ENCODE assay signal across 8 cellular contexts in the genomic region with DNA sequence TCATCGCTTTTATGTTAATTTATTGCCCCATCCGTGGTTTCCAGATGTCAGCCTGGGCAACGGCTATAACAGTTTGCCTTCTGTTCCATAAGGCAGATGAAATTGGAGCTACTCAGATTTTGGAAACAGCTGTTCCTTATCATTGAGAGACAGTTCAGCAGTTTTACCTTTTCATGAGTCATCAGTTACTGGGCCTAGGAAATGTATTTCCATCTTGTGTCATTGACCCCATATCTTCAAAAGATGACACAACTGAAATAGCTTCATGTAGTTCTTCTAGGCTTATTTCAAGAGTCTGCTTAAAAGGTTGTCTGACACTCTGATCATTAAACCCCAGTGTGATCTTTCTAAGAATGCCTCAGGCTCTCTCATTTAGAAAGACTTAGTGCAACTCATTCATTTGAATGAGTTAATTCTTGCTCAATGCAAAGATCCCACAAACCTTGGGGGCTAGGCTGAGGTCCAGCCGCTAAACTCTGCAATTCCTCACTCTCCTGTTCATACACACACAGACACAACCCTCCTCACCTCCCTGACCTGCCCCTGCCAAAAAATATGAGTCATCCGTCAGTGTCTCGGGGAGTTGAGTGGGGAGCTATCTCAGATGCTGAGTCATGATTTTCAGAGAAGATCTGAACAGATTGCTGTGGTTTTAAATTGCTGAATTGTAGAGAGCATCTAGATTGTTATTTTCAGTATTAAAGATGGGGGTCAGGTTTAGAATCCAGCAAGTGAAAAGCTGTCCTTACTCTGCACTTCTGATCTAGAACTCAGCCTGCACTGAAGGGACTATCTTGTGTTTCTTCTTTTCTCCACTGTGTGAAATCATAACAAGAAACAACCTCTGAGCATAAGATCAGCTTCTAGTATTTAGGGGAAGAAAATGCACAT.
A peak's percentile ranks its signal among the peaks of the same experiment; 100 is the strongest.
DNase-seq lines count a peak whose midpoint lies in the region; ATAC-seq, FAIRE-seq and TF ChIP-seq lines count a peak whose summit lies in the region.

No MANE protein-coding gene starts in this region.

- no peaks in the 10 kb centered on the region for H3K27me3 ChIP-seq in brain microvascular endothelial cell (replicated peaks)

- POLR2A ChIA-PET in A549 (lab: Yijun Ruan, JAX), result interaction anchor here (1.1 kb wide), 1 partner anchor 166 kb away, joined by 3 read pairs; a partner anchor contains a TSS

- H3K4me2 ChIP-seq in A549, result peak overlapping the region; percentile 75

- no peak for TF ChIP-seq RAD21 in A549 (conservative IDR thresholded peaks at IDR 0.05 in 1 of 2, IDR thresholded peaks at IDR 0.05 in 1 of 2)

- H3K9me3 ChIP-seq in A549, result no peaks in the 10 kb centered on the region

- peaks cover 7% of the 10 kb centered on the region for H3K36me3 ChIP-seq in brain microvascular endothelial cell (replicated peaks)

- H3K4me1 Mint-ChIP-seq in type B pancreatic cell (ENCODE audit: unreplicated experiment), result peaks cover 39% of the 10 kb centered on the region

- CTCF ChIA-PET in A549 (lab: Yijun Ruan, JAX), result interaction anchor here (1.4 to 1.6 kb wide), 2 partner anchors 10 to 23 kb away, joined by 4 to 5 read pairs; no protein-coding TSS in a partner anchor

- H3K4me1 ChIP-seq in A549, result peaks cover 41% of the 10 kb centered on the region

- peak; percentile 74 to 81 for DNase-seq in A549 (ENCODE audit: low read depth in 1 of 2, low spot score in 1 of 2)
- peak; percentile 38 for DNase-seq in SK-MEL-5 (ENCODE audit: low read depth, low spot score)
- DNase-seq in brain microvascular endothelial cell, result peak; percentile 89
- DNase-seq in medulla oblongata (ENCODE audit: extremely low spot score), result peak; percentile 10
- DNase-seq in type B pancreatic cell (ENCODE audit: extremely low spot score, unreplicated experiment), result no peak
- no peak for DNase-seq in cortex of kidney (lab: John Stamatoyannopoulos, UW)

- H3K36me3 Mint-ChIP-seq in type B pancreatic cell, result peaks cover 39% of the 10 kb centered on the region

- H3K27ac ChIP-seq in A549, result peak overlapping the region; percentile 78 to 92
- H3K27ac ChIP-seq in brain microvascular endothelial cell, result peak overlapping the region; percentile 68

- in situ Hi-C loops in SK-MEL-5 (cut with HindIII; ENCODE audit: low pct_unique_long_range_greater_than_20kb, low sequenced_read_pairs) (no loop called here), brain microvascular endothelial cell (cut with HindIII; ENCODE audit: low pct_ligation_motif_present, low sequenced_read_pairs) (no loop called here)

- H3K4me3 Mint-ChIP-seq in type B pancreatic cell, result peak overlapping the region; percentile 44

- no peaks in the 10 kb centered on the region for H3K27me3 Mint-ChIP-seq in type B pancreatic cell

- H3K27ac Mint-ChIP-seq in type B pancreatic cell, result peak overlapping the region; percentile 73

- TF ChIP-seq CTCF in A549 (IDR thresholded peaks at IDR 0.05) (no peak), brain microvascular endothelial cell (IDR thresholded peaks at IDR 0.05; ENCODE audit: low read depth, low read length, missing control alignments) (no peak), type B pancreatic cell (conservative IDR thresholded peaks at IDR 0.05) (no peak)

- no peaks in the 10 kb centered on the region for H3K9me3 Mint-ChIP-seq in type B pancreatic cell

- H3K4me3 ChIP-seq in A549, result no peak overlapping the region
- H3K4me3 ChIP-seq in brain microvascular endothelial cell (ENCODE audit: low read depth, low read length), result no peak overlapping the region

- TF ChIP-seq EP300 in A549 (IDR thresholded peaks at IDR 0.05), result no peak

- 21% methylated on average over 6 of the region's 6 CpGs for WGBS in A549 (ENCODE audit: missing lambda C conversion rate)

- ATAC-seq in A549, result peak; percentile 94 to 95
- ATAC-seq in GM18502 (IDR thresholded peaks at IDR 0.05; ENCODE audit: poor library complexity, unreplicated experiment), result peak; percentile 76
- peak; percentile 84 for ATAC-seq in HG03432 (IDR thresholded peaks at IDR 0.05; ENCODE audit: unreplicated experiment)

- TF ChIP-seq POLR2A in A549 (IDR thresholded peaks at IDR 0.05; ENCODE audit: low read length), result no peak

- FAIRE-seq in A549 (lab: Jason Lieb, UNC), result peak; percentile 68

TF ChIP-seq in A549, 52 proteins besides CTCF, POLR2A, EP300 and RAD21:
- TF ChIP-seq RFX5 (IDR thresholded peaks at IDR 0.05) (peak; percentile 54; the same call in 1 of the 2 replicates), NFE2L2 (conservative IDR thresholded peaks at IDR 0.05; ENCODE audit: low read length) (peak; percentile 98), KDM5A (IDR thresholded peaks at IDR 0.05) (no peak), FOSL2 (IDR thresholded peaks at IDR 0.05) (peak; percentile 51; the same call in 1 of the 2 replicates), FOSL2 (CRISPR knock-in tag; IDR thresholded peaks at IDR 0.05) (peak; percentile 95), CEBPB (IDR thresholded peaks at IDR 0.05) (peak; percentile 28 to 80; a peak in 3 of 4 replicates), CHD2 (IDR thresholded peaks at IDR 0.05; ENCODE audit: low read length, partially characterized antibody) (no peak), MAFK (IDR thresholded peaks at IDR 0.05; ENCODE audit: partially characterized antibody) (peak; percentile 100), JUN (IDR thresholded peaks at IDR 0.05) (peak in 1 of 2 experiments; percentile 52; a peak in 2 of 5 replicates), JUNB (IDR thresholded peaks at IDR 0.05) (peak; percentile 58), TFCP2L1 (CRISPR knock-in tag; IDR thresholded peaks at IDR 0.05) (no peak), ZC3H11A (IDR thresholded peaks at IDR 0.05) (no peak), SMC3 (IDR thresholded peaks at IDR 0.05) (no peak), RARB (CRISPR knock-in tag; IDR thresholded peaks at IDR 0.05) (no peak), KDM1A (IDR thresholded peaks at IDR 0.05; ENCODE audit: low read depth) (no peak), GATA3 (IDR thresholded peaks at IDR 0.05; ENCODE audit: borderline replicate concordance) (peak; percentile 49; the same call in 1 of the 2 replicates)
- TF ChIP-seq, protein P1, sequence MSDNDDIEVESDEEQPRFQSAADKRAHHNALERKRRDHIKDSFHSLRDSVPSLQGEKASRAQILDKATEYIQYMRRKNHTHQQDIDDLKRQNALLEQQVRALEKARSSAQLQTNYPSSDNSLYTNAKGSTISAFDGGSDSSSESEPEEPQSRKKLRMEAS (IDR thresholded peaks at IDR 0.05), result peak; percentile 37; the same call in 1 of the 2 replicates
- TF ChIP-seq, protein P2, sequence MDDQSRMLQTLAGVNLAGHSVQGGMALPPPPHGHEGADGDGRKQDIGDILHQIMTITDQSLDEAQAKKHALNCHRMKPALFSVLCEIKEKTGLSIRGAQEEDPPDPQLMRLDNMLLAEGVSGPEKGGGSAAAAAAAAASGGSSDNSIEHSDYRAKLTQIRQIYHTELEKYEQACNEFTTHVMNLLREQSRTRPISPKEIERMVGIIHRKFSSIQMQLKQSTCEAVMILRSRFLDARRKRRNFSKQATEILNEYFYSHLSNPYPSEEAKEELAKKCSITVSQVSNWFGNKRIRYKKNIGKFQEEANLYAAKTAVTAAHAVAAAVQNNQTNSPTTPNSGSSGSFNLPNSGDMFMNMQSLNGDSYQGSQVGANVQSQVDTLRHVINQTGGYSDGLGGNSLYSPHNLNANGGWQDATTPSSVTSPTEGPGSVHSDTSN (IDR thresholded peaks at IDR 0.05), result 0 out of 2 replicates have a peak, but pooled peaks have one; percentile 5
- TF ChIP-seq, protein P3, sequence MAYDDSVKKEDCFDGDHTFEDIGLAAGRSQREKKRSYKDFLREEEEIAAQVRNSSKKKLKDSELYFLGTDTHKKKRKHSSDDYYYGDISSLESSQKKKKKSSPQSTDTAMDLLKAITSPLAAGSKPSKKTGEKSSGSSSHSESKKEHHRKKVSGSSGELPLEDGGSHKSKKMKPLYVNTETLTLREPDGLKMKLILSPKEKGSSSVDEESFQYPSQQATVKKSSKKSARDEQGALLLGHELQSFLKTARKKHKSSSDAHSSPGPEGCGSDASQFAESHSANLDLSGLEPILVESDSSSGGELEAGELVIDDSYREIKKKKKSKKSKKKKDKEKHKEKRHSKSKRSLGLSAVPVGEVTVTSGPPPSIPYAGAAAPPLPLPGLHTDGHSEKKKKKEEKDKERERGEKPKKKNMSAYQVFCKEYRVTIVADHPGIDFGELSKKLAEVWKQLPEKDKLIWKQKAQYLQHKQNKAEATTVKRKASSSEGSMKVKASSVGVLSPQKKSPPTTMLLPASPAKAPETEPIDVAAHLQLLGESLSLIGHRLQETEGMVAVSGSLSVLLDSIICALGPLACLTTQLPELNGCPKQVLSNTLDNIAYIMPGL (CRISPR knock-in tag; IDR thresholded peaks at IDR 0.05; ENCODE audit: borderline replicate concordance), result no peak

Comparison
In these comparisons a context has a peak if more than half of its experiments do, and no peak if none do; other contexts are left out.
1. DNase-seq: peak in A549 (2 of 2), SK-MEL-5 (single experiment), brain microvascular endothelial cell (single experiment) and medulla oblongata (single experiment); none in type B pancreatic cell (single experiment) and cortex of kidney (single experiment).
2. Peak in every context shown above with its lines, with median percentiles within 50 percentile points of each other: ATAC-seq.